ENCODE assay signal across 17 cellular contexts in the genomic region with DNA sequence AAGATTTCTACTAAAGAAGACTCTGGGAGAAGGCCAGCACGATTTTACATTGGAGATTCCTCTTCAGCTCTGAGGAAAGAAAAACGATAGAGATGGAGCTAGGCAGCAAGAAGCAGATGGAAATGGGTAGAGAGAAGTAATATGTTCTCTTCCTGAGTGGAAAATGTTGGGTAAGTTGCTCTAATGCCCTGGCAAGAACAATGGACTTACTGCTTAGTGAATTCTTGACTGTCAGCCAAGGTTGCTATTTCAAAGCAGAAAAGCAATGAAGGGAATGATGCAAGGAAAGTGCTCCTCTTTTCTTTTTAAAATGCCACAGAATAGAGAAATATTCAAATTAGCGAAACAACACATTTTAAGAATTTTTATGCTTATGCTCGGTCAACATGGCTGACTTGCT. TPM values are rescaled to one million over a fixed set of nuclear protein-coding genes. Genes with fewer than 3 reads are reported as not detected.
DNase-seq lines count a peak whose midpoint lies in the region; ATAC-seq, FAIRE-seq and TF ChIP-seq lines count a peak whose summit lies in the region.
"Had no signal": no experiment of that assay in that cellular context is flagged by ENCODE, and none has a peak within 500 bp of the region (broad histone marks: within the 10 kb centered on the region; RNA-seq: fewer than 3 reads in every experiment).

No MANE protein-coding gene starts in this region.

- no peak overlapping the region for H3K4me3 ChIP-seq in HepG2 (replicated peaks in 1 of 3; ENCODE audit: insufficient read depth in 1 of 3, low read depth in 2 of 3, low read length in 3 of 3)
- H3K4me3 ChIP-seq: cardiac muscle cell, gastroesophageal sphincter, SJCRH30 had no signal

- intact Hi-C loops in HepG2 (cut with micrococcal nuclease; ENCODE audit: unreplicated experiment), result no loop called here

- CTCF ChIA-PET in HepG2 (lab: Yijun Ruan, JAX; ENCODE audit: low intra/inter-chr PET ratio, low total read pairs), result no interaction called here

- no peak for FAIRE-seq in HepG2 (lab: Jason Lieb, UNC)

- no peak for TF ChIP-seq CTCF in HepG2 (CRISPR knock-in tag; IDR thresholded peaks at IDR 0.05)

- TF ChIP-seq POLR2A in HepG2 (IDR thresholded peaks at IDR 0.05; ENCODE audit: insufficient read depth in 1 of 2, low read depth in 2 of 2, low read length in 2 of 2), result no peak

- DNase-seq in AG20443 (ENCODE audit: low spot score) (peak; percentile 66), LHCN-M2 (ENCODE audit: low read depth) (peak; percentile 39), dermis microvascular lymphatic vessel endothelial cell (ENCODE audit: low read depth in 2 of 2) (peak; percentile 64 to 73), HepG2 (ENCODE audit: low spot score) (peak; percentile 21), NCI-H774 (lab: John Stamatoyannopoulos, UW) (no peak)
- DNase-seq: activated CD4-positive, CD25-positive, alpha-beta regulatory T cell treated with anti-CD3 and anti-CD28 coated beads, Interleukin-2, amount 50 U/mL, for 72 hours; CD4-positive, alpha-beta T cell; NCI-H1436; SJCRH30; stimulated activated CD4-positive, alpha-beta T cell treated with anti-CD3 and anti-CD28 coated beads, Interleukin-4, amount 100 ng/mL, for 4 hours; stimulated activated naive CD8-positive, alpha-beta T cell treated with anti-CD3 and anti-CD28 coated beads, Interleukin-15, Interleukin-2, amounts not matched to agents 100 U/mL and 50 U/mL, for 24 hours had no signal

- H4K20me1 ChIP-seq in HepG2 (ENCODE audit: insufficient read depth, low read length), result no peaks in the 10 kb centered on the region

- no peaks in the 10 kb centered on the region for H3K27me3 ChIP-seq in HepG2 (ENCODE audit: control insufficient read depth in 1 of 2, insufficient read depth in 2 of 2, low read length in 2 of 2)
- H3K27me3 ChIP-seq: cardiac muscle cell, gastroesophageal sphincter, SJCRH30 had no signal

- no peaks in the 10 kb centered on the region for H3K4me1 ChIP-seq in HepG2 (ENCODE audit: insufficient read depth, low read length)
- H3K4me1 ChIP-seq: parathyroid adenoma had no signal

- no peak for TF ChIP-seq EP300 in HepG2 (IDR thresholded peaks at IDR 0.05; ENCODE audit: low read depth in 2 of 2, low read length in 2 of 2)
- TF ChIP-seq EP300 in HepG2 (CRISPR knock-in tag; IDR thresholded peaks at IDR 0.05; ENCODE audit: borderline replicate concordance), result no peak

- POLR2A ChIA-PET in HepG2 (lab: Yijun Ruan, JAX), result no interaction called here

- BruUV-seq in HepG2 (replicated peaks; lab: Mats Ljungman, UMichigan), result no TSS peak

- no peak overlapping the region for H3K27ac ChIP-seq in HepG2 (ENCODE audit: extremely low read length, insufficient read depth, low read length)
- H3K27ac ChIP-seq: cardiac muscle cell, gastroesophageal sphincter, parathyroid adenoma, SJCRH30 had no signal

- in situ Hi-C loops in HepG2 (cut with HindIII; ENCODE audit: extremely low pct_ligation_motif_present, low pct_unique_long_range_greater_than_20kb), result no loop called here

- no peaks in the 10 kb centered on the region for H3K36me3 ChIP-seq in HepG2 (replicated peaks in 1 of 2; ENCODE audit: control insufficient read depth in 1 of 2, insufficient read depth in 2 of 2, low read length in 2 of 2)
- H3K36me3 ChIP-seq: cardiac muscle cell, SJCRH30 had no signal

- TF ChIP-seq RAD21 in HepG2 (CRISPR knock-in tag; IDR thresholded peaks at IDR 0.05), result no peak

- H3K9ac ChIP-seq in HepG2 (ENCODE audit: insufficient read depth, low read depth, low read length), result no peak overlapping the region
- H3K9ac ChIP-seq: parathyroid adenoma had no signal

- ATAC-seq in HepG2 (no peak), HG03354 (IDR thresholded peaks at IDR 0.05; ENCODE audit: poor library complexity, severe bottlenecking, unreplicated experiment) (no peak), GM21619 (IDR thresholded peaks at IDR 0.05; ENCODE audit: unreplicated experiment) (no peak), GM18517 (IDR thresholded peaks at IDR 0.05; ENCODE audit: unreplicated experiment) (no peak)
- ATAC-seq: gastroesophageal sphincter; stimulated activated naive CD8-positive, alpha-beta T cell treated with anti-CD3 and anti-CD28 coated beads, Interleukin-15, Interleukin-2, amounts not matched to agents 100 U/mL and 50 U/mL, for 24 hours had no signal

- 24% methylated on average over 4 of the region's 4 CpGs for WGBS in HepG2 (ENCODE audit: low lambda C conversion rate)

- no peak overlapping the region for H3K4me2 ChIP-seq in HepG2 (ENCODE audit: low read depth, low read length)

- no peaks in the 10 kb centered on the region for H3K9me3 ChIP-seq in HepG2 (ENCODE audit: low read length)
- H3K9me3 ChIP-seq: gastroesophageal sphincter, SJCRH30 had no signal

- H3K79me2 ChIP-seq in HepG2 (ENCODE audit: insufficient read depth, low read length), result no peaks in the 10 kb centered on the region
- H3K79me2 ChIP-seq: parathyroid adenoma had no signal

- no peak overlapping the region for H2AFZ ChIP-seq in HepG2 (ENCODE audit: low read length)
- H2AFZ ChIP-seq: parathyroid adenoma had no signal

TF ChIP-seq in HepG2, 621 proteins besides CTCF, POLR2A, EP300 and RAD21:
- TF ChIP-seq ZNF292 (CRISPR knock-in tag; IDR thresholded peaks at IDR 0.05; ENCODE audit: borderline replicate concordance, low read depth) (no peak), SOX13 (IDR thresholded peaks at IDR 0.05) (no peak), SOX13 (CRISPR knock-in tag; conservative IDR thresholded peaks at IDR 0.05 in 1 of 2, IDR thresholded peaks at IDR 0.05 in 1 of 2) (peak in 1 of 2 experiments; percentile 43; a peak in 1 of 4 replicates)

RNA-seq across cellular contexts. Expression of gene CWF19L2, which starts 38.4 kb away (rescaled TPM):
- total RNA-seq in LHCN-M2 (2014; rRNA removed), result 8.9 and 9.4 TPM in 2 replicates
- polyA plus RNA-seq in LHCN-M2 (2012), result 3.0 TPM
- 7.6 and 8.1 TPM in 2 replicates for total RNA-seq in dermis microvascular lymphatic vessel endothelial cell
- 18.6 and 24.5 TPM in 2 replicates for total RNA-seq in HepG2 (2016; rRNA removed; fragmentation: Illumina TruSeq; extraction: Trizol)
- total RNA-seq in HepG2 (2016; cell fraction: cytosol; rRNA removed; fragmentation: Illumina TruSeq; extraction: Trizol; ENCODE audit: low read depth), result 6.6 and 7.8 TPM in 2 replicates
- 19.0 and 24.9 TPM in 2 replicates for total RNA-seq in HepG2 (2016; cell fraction: insoluble cytoplasmic fraction; rRNA removed; fragmentation: Illumina TruSeq; extraction: Trizol)
- total RNA-seq in HepG2 (2016; cell fraction: membrane; rRNA removed; fragmentation: Illumina TruSeq; extraction: Trizol), result 5.0 and 5.3 TPM in 2 replicates
- total RNA-seq in HepG2 (2016; cell fraction: nucleus; rRNA removed; fragmentation: Illumina TruSeq; extraction: Trizol), result 42.2 and 43.1 TPM in 2 replicates
- polyA plus RNA-seq in HepG2 (2011; rRNA removed), result 1.3 and 2.2 TPM in 2 replicates
- polyA plus RNA-seq in HepG2 (2011; cell fraction: cytosol; rRNA removed), result 0.58 and 0.88 TPM in 2 replicates
- 1.2 and 1.4 TPM in 2 replicates for polyA plus RNA-seq in HepG2 (2011; cell fraction: nucleus; rRNA removed)
- 3.5 and 5.6 TPM in 2 replicates for polyA plus RNA-seq in HepG2 (2012)
- 0.40 and 0.61 TPM in 2 replicates for polyA plus RNA-seq in HepG2 (2016; cell fraction: cytosol; fragmentation: Illumina TruSeq; extraction: Trizol; ENCODE audit: low read depth)
- polyA plus RNA-seq in HepG2 (2016; cell fraction: insoluble cytoplasmic fraction; fragmentation: Illumina TruSeq; extraction: Trizol; ENCODE audit: low read depth), result 13.1 and 14.7 TPM in 2 replicates
- polyA plus RNA-seq in HepG2 (2016; cell fraction: membrane; fragmentation: Illumina TruSeq; extraction: Trizol; ENCODE audit: low read depth), result 1.3 and 1.4 TPM in 2 replicates
- 6.3 and 7.3 TPM in 2 replicates for polyA plus RNA-seq in HepG2 (2016; cell fraction: nucleus; fragmentation: Illumina TruSeq; extraction: Trizol; ENCODE audit: insufficient read depth, low read depth)
- 2.4 and 2.8 TPM in 2 replicates for polyA minus RNA-seq in HepG2 (2011; rRNA and poly(A)+ RNA removed; ENCODE audit: low replicate concordance)
- 2.4 and 3.1 TPM in 2 replicates for polyA minus RNA-seq in HepG2 (2011; cell fraction: cytosol; rRNA and poly(A)+ RNA removed)
- 35.3 and 37.0 TPM in 2 replicates for polyA minus RNA-seq in HepG2 (2011; cell fraction: nucleus; rRNA and poly(A)+ RNA removed)
